ENCODE assay signal across 31 cellular contexts in genomic region chr2:193382583-193382982, GRCh38.
"Had no signal": no experiment of that assay in that cellular context is flagged by ENCODE, and none has a peak within 500 bp of the region (broad histone marks: within the 10 kb centered on the region; RNA-seq: fewer than 3 reads in every experiment).

No MANE protein-coding gene starts in this region.

- H3K36me3 ChIP-seq: Peyer's patch, SJCRH30, WERI-Rb-1 had no signal

- DNase-seq: activated CD4-positive, alpha-beta T cell treated with anti-CD3 and anti-CD28 coated beads for 48 hours; activated CD4-positive, alpha-beta T cell treated with anti-CD3 and anti-CD28 coated beads, Interleukin-2, amount 50 U/mL, for 4 hours; activated CD4-positive, CD25-positive, alpha-beta regulatory T cell treated with anti-CD3 and anti-CD28 coated beads, Interleukin-2, amount 50 U/mL, for 72 hours; activated CD8-positive, alpha-beta memory T cell treated with anti-CD3 and anti-CD28 coated beads, Interleukin-2, amount 10 ng/mL, durations not matched to agents 7 days and 5 days; activated effector memory CD4-positive, alpha-beta T cell treated with anti-CD3 and anti-CD28 coated beads, Interleukin-2, amount 50 U/mL, for 16 hours; activated naive CD4-positive, alpha-beta T cell treated with anti-CD3 and anti-CD28 coated beads for 36 hours; activated T-cell treated with anti-CD3 and anti-CD28 coated beads, Interleukin-2, amount 50 U/mL, for 24 hours; amygdala; Kasumi-1; KBM-7; NCI-H1105 treated with DMSO at 0.1 percent for 48 hours; NCI-H1436 treated with DMSO at 0.1 percent for 48 hours; NCI-H187; NCI-H2081; NCI-H2171 treated with DMSO at 0.1 percent for 48 hours; NCI-H226; NCI-H510A; NCI-H526 treated with DMSO at 0.1 percent for 48 hours; NCI-H82; NK-92 treated with Interleukin-12 subunit alpha and Interleukin-12 subunit beta, amount 100 ng/mL, for 24 hours; Peyer's patch; Right ventricle myocardium superior; SJCRH30; SK-N-SH; T-helper 1 cell; WERI-Rb-1 had no signal

- H3K27ac Mint-ChIP-seq: activated CD8-positive, alpha-beta memory T cell treated with anti-CD3 and anti-CD28 coated beads, Interleukin-2, amount 10 ng/mL, durations not matched to agents 7 days and 5 days; activated naive CD4-positive, alpha-beta T cell treated with anti-CD3 and anti-CD28 coated beads for 36 hours; activated naive CD8-positive, alpha-beta T cell; activated T-cell treated with anti-CD3 and anti-CD28 coated beads, Interleukin-2, amount 50 U/mL, for 24 hours; activated T-helper 1 cell treated with anti-CD3 and anti-CD28 coated beads, Interleukin-12 subunit alpha, Interleukin-12 subunit beta, Interleukin-2, Interleukin-4 antibody, amounts not matched to agents 30 ng/mL and 10 ng/mL and 1 ng/mL, durations not matched to agents 14 hours and 24 hours and 36 hours; brain had no signal

- H3K4me2 ChIP-seq: SK-N-SH had no signal

- H3K4me1 Mint-ChIP-seq: activated CD8-positive, alpha-beta memory T cell treated with anti-CD3 and anti-CD28 coated beads, Interleukin-2, amount 10 ng/mL, durations not matched to agents 7 days and 5 days; brain; central memory CD8-positive, alpha-beta T cell had no signal

- H3K9ac ChIP-seq: SK-N-SH had no signal

- H3K27me3 ChIP-seq: Peyer's patch, SJCRH30 had no signal

- H3K9me3 ChIP-seq: Peyer's patch, SJCRH30, SK-N-SH had no signal

- H3K4me1 ChIP-seq: Peyer's patch, SJCRH30 had no signal

- H3K4me3 Mint-ChIP-seq: activated CD8-positive, alpha-beta memory T cell treated with anti-CD3 and anti-CD28 coated beads, Interleukin-2, amount 10 ng/mL, durations not matched to agents 7 days and 5 days; activated naive CD4-positive, alpha-beta T cell treated with anti-CD3 and anti-CD28 coated beads for 36 hours; activated naive CD8-positive, alpha-beta T cell; activated T-cell treated with anti-CD3 and anti-CD28 coated beads, Interleukin-2, amount 50 U/mL, for 24 hours; activated T-helper 1 cell treated with anti-CD3 and anti-CD28 coated beads, Interleukin-12 subunit alpha, Interleukin-12 subunit beta, Interleukin-2, Interleukin-4 antibody, amounts not matched to agents 30 ng/mL and 10 ng/mL and 1 ng/mL, durations not matched to agents 14 hours and 24 hours and 36 hours; brain; central memory CD8-positive, alpha-beta T cell had no signal

- H3K27ac ChIP-seq: Peyer's patch, RWPE1, SJCRH30, WERI-Rb-1 had no signal

- H3K36me3 Mint-ChIP-seq: activated CD8-positive, alpha-beta memory T cell treated with anti-CD3 and anti-CD28 coated beads, Interleukin-2, amount 10 ng/mL, durations not matched to agents 7 days and 5 days; activated naive CD8-positive, alpha-beta T cell; brain had no signal

- H3K4me3 ChIP-seq: Peyer's patch, SJCRH30 had no signal

- H3K9me3 Mint-ChIP-seq: activated naive CD4-positive, alpha-beta T cell treated with anti-CD3 and anti-CD28 coated beads for 36 hours; activated T-cell treated with anti-CD3 and anti-CD28 coated beads, Interleukin-2, amount 50 U/mL, for 24 hours; activated T-helper 1 cell treated with anti-CD3 and anti-CD28 coated beads, Interleukin-12 subunit alpha, Interleukin-12 subunit beta, Interleukin-2, Interleukin-4 antibody, amounts not matched to agents 30 ng/mL and 10 ng/mL and 1 ng/mL, durations not matched to agents 14 hours and 24 hours and 36 hours; brain; central memory CD8-positive, alpha-beta T cell had no signal

- H3K27me3 Mint-ChIP-seq: activated CD8-positive, alpha-beta memory T cell treated with anti-CD3 and anti-CD28 coated beads, Interleukin-2, amount 10 ng/mL, durations not matched to agents 7 days and 5 days; activated naive CD8-positive, alpha-beta T cell; activated T-cell treated with anti-CD3 and anti-CD28 coated beads, Interleukin-2, amount 50 U/mL, for 24 hours; brain; central memory CD8-positive, alpha-beta T cell had no signal

- ATAC-seq: activated CD8-positive, alpha-beta memory T cell treated with anti-CD3 and anti-CD28 coated beads, Interleukin-2, amount 10 ng/mL, durations not matched to agents 7 days and 5 days had no signal
